Comparison of ENCODE assay signal across 9 cellular contexts in the genomic region with DNA sequence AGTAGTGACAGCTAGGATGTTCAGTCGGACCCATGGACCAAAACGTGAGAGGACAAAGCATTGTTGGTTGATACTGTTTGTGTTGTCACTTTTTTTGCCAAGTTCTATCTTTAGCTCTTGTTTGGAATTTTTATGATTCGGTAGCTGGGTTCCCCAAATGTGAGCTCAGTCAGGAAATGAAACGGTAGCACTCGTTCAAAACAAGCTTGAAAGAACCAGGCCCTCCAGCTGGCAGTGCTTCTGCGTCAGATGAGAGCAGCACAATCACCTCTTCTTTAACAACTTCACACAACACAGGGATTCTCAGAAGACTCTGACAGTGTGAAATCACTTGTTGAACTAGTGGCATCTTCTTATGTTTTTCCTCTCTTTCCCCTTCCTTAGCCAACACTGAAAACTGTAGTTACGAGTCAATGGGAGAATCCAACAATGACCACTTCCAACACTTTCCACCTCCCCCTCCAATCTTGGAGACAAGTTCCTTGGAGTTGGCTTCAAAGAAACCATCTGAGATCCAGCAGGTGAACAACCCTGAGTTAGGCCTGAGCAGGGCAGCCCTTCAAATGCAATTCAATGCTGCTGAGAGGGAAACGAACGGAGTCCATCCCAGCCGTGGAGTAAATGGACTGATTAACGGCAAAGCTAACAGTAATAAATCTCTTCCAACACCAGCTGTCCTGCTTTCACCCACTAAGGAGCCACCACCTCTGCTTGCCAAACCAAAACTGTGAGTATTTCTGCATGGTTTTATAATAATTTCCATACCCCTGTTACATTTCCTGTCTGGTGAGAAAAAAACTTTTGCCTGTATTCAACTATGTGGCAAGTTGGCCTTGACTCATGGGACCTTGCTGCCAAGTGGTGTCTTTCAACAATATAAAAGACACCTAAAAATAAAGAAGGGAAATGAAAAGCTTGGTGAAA.
DNase-seq lines count a peak whose midpoint lies in the region; ATAC-seq, FAIRE-seq and TF ChIP-seq lines count a peak whose summit lies in the region.
"Had no signal": no experiment of that assay in that cellular context is flagged by ENCODE, and none has a peak within 500 bp of the region (broad histone marks: within the 10 kb centered on the region; RNA-seq: fewer than 3 reads in every experiment).

No MANE protein-coding gene starts in this region.

- no peaks in the 10 kb centered on the region for H3K36me3 Mint-ChIP-seq in activated CD8-positive, alpha-beta T cell treated with anti-CD3 and anti-CD28 coated beads for 36 hours (ENCODE audit: low read depth)
- H3K36me3 Mint-ChIP-seq in activated CD8-positive, alpha-beta T cell treated with anti-CD3 and anti-CD28 coated beads, Interleukin-2, amount 10 ng/mL, durations not matched to agents 7 days and 5 days (ENCODE audit: low read depth) = no peaks in the 10 kb centered on the region

- H3K27ac Mint-ChIP-seq in activated CD8-positive, alpha-beta T cell treated with anti-CD3 and anti-CD28 coated beads for 36 hours = no peak overlapping the region
- no peak overlapping the region for H3K27ac Mint-ChIP-seq in activated CD8-positive, alpha-beta T cell treated with anti-CD3 and anti-CD28 coated beads, Interleukin-2, amount 10 ng/mL, durations not matched to agents 7 days and 5 days

- H3K4me3 ChIP-seq in GM12878 (no peak overlapping the region), uterus (no peak overlapping the region), PC-9 (no peak overlapping the region)

- no peaks in the 10 kb centered on the region for H3K9me3 Mint-ChIP-seq in activated CD8-positive, alpha-beta T cell treated with anti-CD3 and anti-CD28 coated beads for 36 hours
- H3K9me3 Mint-ChIP-seq in activated CD8-positive, alpha-beta T cell treated with anti-CD3 and anti-CD28 coated beads, Interleukin-2, amount 10 ng/mL, durations not matched to agents 7 days and 5 days (ENCODE audit: insufficient read depth) = no peaks in the 10 kb centered on the region

- H4K20me1 ChIP-seq in GM12878 (ENCODE audit: control insufficient read depth, insufficient read depth) (no peaks in the 10 kb centered on the region), PC-9 (ENCODE audit: insufficient read depth) (no peaks in the 10 kb centered on the region)

- peak; percentile 42 for ATAC-seq in activated CD8-positive, alpha-beta T cell treated with anti-CD3 and anti-CD28 coated beads for 36 hours
- ATAC-seq in activated CD8-positive, alpha-beta T cell treated with anti-CD3 and anti-CD28 coated beads, Interleukin-2, amount 10 ng/mL, durations not matched to agents 7 days and 5 days = no peak
- ATAC-seq in GM12878 = peak; percentile 63

- H3K27ac ChIP-seq in GM12878 (ENCODE audit: control insufficient read depth, insufficient read depth) = no peak overlapping the region
- H3K27ac ChIP-seq in uterus = peak overlapping the region; percentile 74 to 76
- H3K27ac ChIP-seq in PC-9 = no peak overlapping the region

- TF ChIP-seq CTCF in activated CD8-positive, alpha-beta T cell treated with anti-CD3 and anti-CD28 coated beads for 36 hours (IDR thresholded peaks at IDR 0.05) = no peak
- TF ChIP-seq CTCF in GM12878 (IDR thresholded peaks at IDR 0.05 in 2 of 3, conservative IDR thresholded peaks at IDR 0.05 in 1 of 3; ENCODE audit: control insufficient read depth in 2 of 3, extremely low read depth in 1 of 3, insufficient read depth in 1 of 3, low read depth in 3 of 3, low read length in 3 of 3) (no peak), uterus (IDR thresholded peaks at IDR 0.05) (no peak), PC-9 (conservative IDR thresholded peaks at IDR 0.05) (no peak)

- no peaks in the 10 kb centered on the region; a peak in 1 of 4 replicates for H3K27me3 ChIP-seq in GM12878 (replicated peaks in 1 of 2; ENCODE audit: control insufficient read depth in 2 of 2, insufficient read depth in 2 of 2, low read length in 1 of 2)
- H3K27me3 ChIP-seq in uterus = no peaks in the 10 kb centered on the region
- H3K27me3 ChIP-seq in PC-9 (ENCODE audit: insufficient read depth, low read depth) = no peaks in the 10 kb centered on the region

- RAD21 ChIA-PET in GM12878 (lab: Charles Lee; ENCODE audit: unreplicated experiment) = interaction anchor here (0.7 to 5.0 kb wide), 40 partner anchors 10 to 855 kb away, joined by 3 to 116 read pairs (median 4); partner anchors contain the start of gene CBR4

- H3K4me1 ChIP-seq in GM12878 (ENCODE audit: control insufficient read depth, insufficient read depth, low read length) = no peaks in the 10 kb centered on the region
- H3K4me1 ChIP-seq in uterus = peaks cover 0 to 3% of the 10 kb centered on the region in 2 donors
- H3K4me1 ChIP-seq in PC-9 (replicated peaks; ENCODE audit: insufficient read depth) = no peaks in the 10 kb centered on the region

- H3K9me2 ChIP-seq in PC-9 (ENCODE audit: insufficient read depth) = no peaks in the 10 kb centered on the region

- H3K9me3 ChIP-seq in GM12878 (replicated peaks; ENCODE audit: control insufficient read depth, insufficient read depth, low read length) (no peaks in the 10 kb centered on the region), uterus (no peaks in the 10 kb centered on the region), PC-9 (ENCODE audit: insufficient read depth, low read depth) (no peaks in the 10 kb centered on the region)

- CTCF ChIA-PET in activated CD8-positive, alpha-beta T cell treated with anti-CD3 and anti-CD28 coated beads for 36 hours (lab: Charles Lee) = interaction anchor here (1.2 to 1.4 kb wide), 2 partner anchors 9 to 212 kb away, joined by 3 to 4 read pairs; no protein-coding TSS in a partner anchor
- CTCF ChIA-PET in activated CD8-positive, alpha-beta T cell treated with anti-CD3 and anti-CD28 coated beads, Interleukin-2, amount 10 ng/mL, durations not matched to agents 7 days and 5 days (lab: Charles Lee) = interaction anchor here (1.2 kb wide), 1 partner anchor 211 kb away, joined by 3 read pairs; no protein-coding TSS in a partner anchor
- CTCF ChIA-PET in GM12878 (lab: Yijun Ruan, JAX) = interaction anchor here (0.6 to 10.3 kb wide), 50 partner anchors 10 to 782 kb away, joined by 3 to 362 read pairs (median 4); no protein-coding TSS in a partner anchor
- CTCF ChIA-PET in PC-9 (lab: Charles Lee) = no interaction called here

- H3K4me1 Mint-ChIP-seq in activated CD8-positive, alpha-beta T cell treated with anti-CD3 and anti-CD28 coated beads for 36 hours (ENCODE audit: low read depth) = peaks cover 7% of the 10 kb centered on the region
- H3K4me1 Mint-ChIP-seq in activated CD8-positive, alpha-beta T cell treated with anti-CD3 and anti-CD28 coated beads, Interleukin-2, amount 10 ng/mL, durations not matched to agents 7 days and 5 days (ENCODE audit: low read depth) = no peaks in the 10 kb centered on the region

- in situ Hi-C loops in GM12878 (cut with MboI) = no loop called here

- TF ChIP-seq EP300 in GM12878 (IDR thresholded peaks at IDR 0.05; ENCODE audit: borderline replicate concordance in 1 of 2, control insufficient read depth in 1 of 2, low read depth in 2 of 2, low read length in 2 of 2) = no peak

- POLR2A ChIA-PET in activated CD8-positive, alpha-beta T cell treated with anti-CD3 and anti-CD28 coated beads for 36 hours (lab: Charles Lee) = no interaction called here
- POLR2A ChIA-PET in activated CD8-positive, alpha-beta T cell treated with anti-CD3 and anti-CD28 coated beads, Interleukin-2, amount 10 ng/mL, durations not matched to agents 7 days and 5 days (lab: Charles Lee) = no interaction called here
- POLR2A ChIA-PET in GM12878 (lab: Charles Lee) = interaction anchor here (1.0 to 1.1 kb wide), 2 partner anchors 104 to 210 kb away, joined by 3 read pairs; no protein-coding TSS in a partner anchor
- POLR2A ChIA-PET in PC-9 (lab: Charles Lee; ENCODE audit: unreplicated experiment) = interaction anchor here (0.5 kb wide), 1 partner anchor 106 kb away, joined by 5 read pairs; no protein-coding TSS in a partner anchor

- no peak overlapping the region for H2AFZ ChIP-seq in GM12878 (ENCODE audit: control insufficient read depth, low read depth, low read length)
- no peak overlapping the region for H2AFZ ChIP-seq in PC-9

- no peak for TF ChIP-seq POLR2A in GM12878 (IDR thresholded peaks at IDR 0.05; ENCODE audit: low read depth, low read length)
- no peak for TF ChIP-seq POLR2A in uterus (IDR thresholded peaks at IDR 0.05)

- H3K4me3 Mint-ChIP-seq in activated CD8-positive, alpha-beta T cell treated with anti-CD3 and anti-CD28 coated beads for 36 hours = no peak overlapping the region
- no peak overlapping the region for H3K4me3 Mint-ChIP-seq in activated CD8-positive, alpha-beta T cell treated with anti-CD3 and anti-CD28 coated beads, Interleukin-2, amount 10 ng/mL, durations not matched to agents 7 days and 5 days

- no peak for FAIRE-seq in GM12878 (lab: Jason Lieb, UNC)

- no peaks in the 10 kb centered on the region for H3K27me3 Mint-ChIP-seq in activated CD8-positive, alpha-beta T cell treated with anti-CD3 and anti-CD28 coated beads for 36 hours
- peaks cover 2% of the 10 kb centered on the region for H3K27me3 Mint-ChIP-seq in activated CD8-positive, alpha-beta T cell treated with anti-CD3 and anti-CD28 coated beads, Interleukin-2, amount 10 ng/mL, durations not matched to agents 7 days and 5 days (ENCODE audit: low read depth)

- WGBS in GM12878 (ENCODE audit: insufficient coverage, insufficient replicate concordance, low lambda C conversion rate, missing lambda C conversion rate) = 45% methylated on average over 11 of the region's 11 CpGs

- H3K79me2 ChIP-seq in GM12878 (ENCODE audit: control insufficient read depth, insufficient read depth, low read length) (no peaks in the 10 kb centered on the region), PC-9 (ENCODE audit: low read depth) (no peaks in the 10 kb centered on the region)

- no peak for TF ChIP-seq RAD21 in GM12878 (IDR thresholded peaks at IDR 0.05; ENCODE audit: insufficient read depth, low read depth, low read length)

- no peaks in the 10 kb centered on the region for H3K36me3 ChIP-seq in GM12878 (ENCODE audit: control insufficient read depth in 2 of 2, insufficient read depth in 2 of 2, low read length in 1 of 2)
- no peaks in the 10 kb centered on the region for H3K36me3 ChIP-seq in uterus
- no peaks in the 10 kb centered on the region for H3K36me3 ChIP-seq in PC-9 (ENCODE audit: low read depth)

- SMC1A ChIA-PET in GM12878 (lab: Charles Lee; ENCODE audit: uncharacterized antibody, unreplicated experiment) = interaction anchor here (0.5 to 8.3 kb wide), 63 partner anchors 10 to 848 kb away, joined by 3 to 292 read pairs (median 5); partner anchors contain the start of gene CBR4

- H3K4me2 ChIP-seq in GM12878 (ENCODE audit: control insufficient read depth, insufficient read depth) = no peak overlapping the region
- no peak overlapping the region for H3K4me2 ChIP-seq in PC-9

- DNase-seq in activated CD8-positive, alpha-beta T cell treated with anti-CD3 and anti-CD28 coated beads for 36 hours = peak; percentile 2
- DNase-seq in activated CD8-positive, alpha-beta T cell treated with anti-CD3 and anti-CD28 coated beads, Interleukin-2, amount 10 ng/mL, durations not matched to agents 7 days and 5 days = no peak
- no peak for DNase-seq in GM12878 (ENCODE audit: low read depth, low spot score)
- peak; percentile 23 for DNase-seq in medulla oblongata (ENCODE audit: extremely low spot score)
- DNase-seq in uterus = peak; percentile 46 to 71
- no peak for DNase-seq in PC-9
- no peak for DNase-seq in OCI-M1 (lab: John Stamatoyannopoulos, UW)
- DNase-seq in H4 (ENCODE audit: low spot score) = no peak
- DNase-seq: effector memory CD4-positive, alpha-beta T cell had no signal

- H3F3A ChIP-seq in PC-9 (ENCODE audit: insufficient read depth, low read depth) = no peaks in the 10 kb centered on the region

- intact Hi-C loops in activated CD8-positive, alpha-beta T cell treated with anti-CD3 and anti-CD28 coated beads for 36 hours (cut with micrococcal nuclease) = no loop called here
- intact Hi-C loops in GM12878 (cut with micrococcal nuclease; ENCODE audit: unreplicated experiment) (loop anchor here (2.0 to 10.0 kb wide), 6 partner anchors 86 to 527 kb away; no protein-coding TSS in a partner anchor), uterus (cut with DNase I; ENCODE audit: low total_unique reads) (loop anchor here (10.0 kb wide), 2 partner anchors 53 to 103 kb away; no protein-coding TSS in a partner anchor), PC-9 (cut with micrococcal nuclease; ENCODE audit: unreplicated experiment) (loop anchor here (5.0 to 10.0 kb wide), 2 partner anchors 201 to 527 kb away; no protein-coding TSS in a partner anchor)

- no peak overlapping the region for H3K9ac ChIP-seq in GM12878 (ENCODE audit: control insufficient read depth, insufficient read depth, low read length)

- BruUV-seq in GM12878 (replicated peaks; lab: Mats Ljungman, UMichigan) = no TSS peak
- no TSS peak for BruUV-seq in PC-9 (replicated peaks; lab: Mats Ljungman, UMichigan)

Comparison
In these comparisons a context has a peak if more than half of its experiments do, and no peak if none do; other contexts are left out.
1. DNase-seq: peak in activated CD8-positive, alpha-beta T cell treated with anti-CD3 and anti-CD28 coated beads for 36 hours (single experiment), medulla oblongata (single experiment) and uterus (2 of 2); none in activated CD8-positive, alpha-beta T cell treated with anti-CD3 and anti-CD28 coated beads, Interleukin-2, amount 10 ng/mL, durations not matched to agents 7 days and 5 days (single experiment), GM12878 (single experiment), PC-9 (0 of 2), OCI-M1 (single experiment) and H4 (single experiment).
2. H3K27ac ChIP-seq: peak in uterus (2 of 2); none in GM12878 (single experiment) and PC-9 (single experiment).
3. POLR2A ChIA-PET loops: an anchor here in GM12878 (1.0 to 1.1 kb wide) and PC-9 (0.5 kb wide); none called in activated CD8-positive, alpha-beta T cell treated with anti-CD3 and anti-CD28 coated beads for 36 hours and activated CD8-positive, alpha-beta T cell treated with anti-CD3 and anti-CD28 coated beads, Interleukin-2, amount 10 ng/mL, durations not matched to agents 7 days and 5 days.